19 cellular contexts compared by ENCODE assay signal in the genomic region with DNA sequence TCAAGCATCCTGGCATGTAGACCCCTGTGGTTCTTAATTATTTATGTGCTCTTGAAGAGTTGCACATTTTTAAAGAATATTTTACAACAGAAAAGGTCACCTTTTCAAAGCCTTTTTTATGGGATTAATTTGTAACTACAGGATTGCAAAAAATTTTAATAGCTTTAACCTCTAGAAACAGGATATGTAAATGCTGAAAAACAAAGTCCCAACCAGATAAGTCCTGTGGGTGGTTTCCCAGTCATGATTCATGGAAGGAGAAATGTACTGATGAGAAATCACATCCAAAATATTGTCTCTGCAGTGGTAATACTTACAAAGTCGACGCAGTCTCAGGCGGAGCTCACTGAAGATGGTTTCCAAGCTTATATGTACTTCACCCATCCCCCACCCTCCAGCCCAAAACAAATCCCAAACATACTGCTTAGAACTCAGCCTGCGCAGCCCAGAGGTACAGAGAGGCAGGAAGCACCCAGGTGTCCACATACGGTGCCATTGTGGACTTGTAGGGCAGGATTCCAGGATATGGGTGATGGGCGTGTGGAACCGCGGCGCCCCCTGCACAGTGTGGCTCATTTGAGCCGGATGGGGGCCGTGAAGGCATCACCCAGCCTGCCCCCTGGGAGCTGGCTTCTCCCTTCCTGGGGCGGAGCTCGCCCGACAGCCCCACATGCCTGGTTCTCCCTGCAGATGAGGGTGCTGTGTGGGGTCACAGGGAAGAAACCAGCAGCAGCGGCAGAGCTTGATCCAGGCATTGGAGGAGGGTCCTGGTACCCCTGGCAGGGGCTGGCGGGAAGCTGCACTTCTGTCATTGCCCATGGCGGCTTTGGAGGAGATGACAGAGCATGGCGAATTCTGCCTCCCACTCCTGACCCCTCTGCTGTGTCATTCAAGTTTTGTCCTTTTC.
DNase-seq lines count a peak whose midpoint lies in the region; ATAC-seq and TF ChIP-seq lines count a peak whose summit lies in the region.
"Had no signal": no experiment of that assay in that cellular context is flagged by ENCODE, and none has a peak within 500 bp of the region (broad histone marks: within the 10 kb centered on the region; RNA-seq: fewer than 3 reads in every experiment).

No MANE protein-coding gene starts in this region.

- H3K9me3 ChIP-seq in osteoblast (ENCODE audit: low read depth, low read length) (no peaks in the 10 kb centered on the region), ovary (no peaks in the 10 kb centered on the region)
- H3K9me3 ChIP-seq: tibial artery had no signal

- H2AFZ ChIP-seq in osteoblast (ENCODE audit: low read length), result no peak overlapping the region

- peaks cover 3% of the 10 kb centered on the region for H3K4me1 ChIP-seq in osteoblast (ENCODE audit: insufficient read depth, low read length)
- no peaks in the 10 kb centered on the region for H3K4me1 ChIP-seq in ovary (ENCODE audit: insufficient read depth)
- H3K4me1 ChIP-seq: tibial artery had no signal

- no peaks in the 10 kb centered on the region for H3K79me2 ChIP-seq in osteoblast (ENCODE audit: insufficient read depth, low read length)

- no peak for TF ChIP-seq POLR2A in ovary (IDR thresholded peaks at IDR 0.05)

- ATAC-seq in GM18498 (IDR thresholded peaks at IDR 0.05; ENCODE audit: unreplicated experiment) (no peak), GM21529 (IDR thresholded peaks at IDR 0.05; ENCODE audit: unreplicated experiment) (no peak)
- ATAC-seq: activated CD8-positive, alpha-beta T cell treated with anti-CD3 and anti-CD28 coated beads, Interleukin-2, amount 10 ng/mL, durations not matched to agents 7 days and 5 days; left colon had no signal

- no peaks in the 10 kb centered on the region for H4K20me1 ChIP-seq in osteoblast (ENCODE audit: insufficient read depth, low read length)

- peaks cover 2% of the 10 kb centered on the region for H3K36me3 ChIP-seq in osteoblast (ENCODE audit: insufficient read depth, low read length)
- H3K36me3 ChIP-seq in ovary, result no peaks in the 10 kb centered on the region

- H3K27ac ChIP-seq in osteoblast (ENCODE audit: low read depth, low read length) (no peak overlapping the region), ovary (no peak overlapping the region)
- H3K27ac ChIP-seq: 22Rv1, tibial artery, VCaP had no signal

- 83 to 86% (median 84%) methylated on average over 17 to 18 of the region's 18 CpGs for WGBS in ovary, 3 donors

- TF ChIP-seq CTCF in epithelial cell of esophagus (IDR thresholded peaks at IDR 0.05; ENCODE audit: insufficient read depth, low read depth, low read length, missing control alignments), result no peak
- TF ChIP-seq CTCF in osteoblast (IDR thresholded peaks at IDR 0.05; ENCODE audit: extremely low read depth, low read depth, low read length), result no peak
- TF ChIP-seq CTCF in ovary (IDR thresholded peaks at IDR 0.05), result no peak

- H3K4me3 ChIP-seq in epithelial cell of esophagus (ENCODE audit: low read length) (no peak overlapping the region), osteoblast (ENCODE audit: insufficient read depth, low read length) (no peak overlapping the region), ovary (no peak overlapping the region)
- H3K4me3 ChIP-seq: tibial artery had no signal

- no peaks in the 10 kb centered on the region for H3K27me3 ChIP-seq in osteoblast (ENCODE audit: insufficient read depth, low read length)
- no peaks in the 10 kb centered on the region for H3K27me3 ChIP-seq in ovary
- H3K27me3 ChIP-seq: tibial artery had no signal

- H3K4me2 ChIP-seq in osteoblast (ENCODE audit: insufficient read depth, low read length), result no peak overlapping the region

- TF ChIP-seq EP300 in ovary (IDR thresholded peaks at IDR 0.05), result no peak

- DNase-seq in DMS53 (lab: John Stamatoyannopoulos, UW) (peak; percentile 50), DMS53 treated with DMSO at 0.1 percent for 48 hours (lab: John Stamatoyannopoulos, UW; ENCODE audit: unreplicated experiment) (no peak), HT-29 (ENCODE audit: low spot score) (peak; percentile 64), epithelial cell of esophagus (ENCODE audit: low read depth) (peak; percentile 8), osteoblast (ENCODE audit: insufficient read length, low spot score, missing footprints) (peak; percentile 59), ovary (no peak)
- DNase-seq: activated CD8-positive, alpha-beta T cell treated with anti-CD3 and anti-CD28 coated beads, Interleukin-2, amount 10 ng/mL, durations not matched to agents 7 days and 5 days; C1 segment of cervical spinal cord; foreskin fibroblast; HFFc6; hypothalamus; left colon; NCI-H446; small intestine had no signal

- intact Hi-C loops in ovary (cut with DNase I), result no loop called here

Comparison
In these comparisons a context has a peak if more than half of its experiments do, and no peak if none do; other contexts are left out.
1. DNase-seq: peak in DMS53 (single experiment), HT-29 (single experiment), epithelial cell of esophagus (single experiment) and osteoblast (single experiment); none in DMS53 treated with DMSO at 0.1 percent for 48 hours (single experiment) and ovary (0 of 5).